ENCODE assay signal across 29 cellular contexts in genomic region chrX:66756717-66757116, GRCh38.
A peak's percentile ranks its signal among the peaks of the same experiment; 100 is the strongest.
DNase-seq lines count a peak whose midpoint lies in the region; ATAC-seq, FAIRE-seq and TF ChIP-seq lines count a peak whose summit lies in the region.
"Had no signal": no experiment of that assay in that cellular context is flagged by ENCODE, and none has a peak within 500 bp of the region (broad histone marks: within the 10 kb centered on the region; RNA-seq: fewer than 3 reads in every experiment).

No MANE protein-coding gene starts in this region.

- H3K27ac ChIP-seq in GM12878 (ENCODE audit: control insufficient read depth, insufficient read depth) (no peak overlapping the region), aorta (ENCODE audit: low read depth in 1 of 2, low read length in 2 of 2) (no peak overlapping the region)
- H3K27ac ChIP-seq in CD4-positive, alpha-beta T cell (ENCODE audit: low read depth, low read length) = no peak overlapping the region
- H3K27ac ChIP-seq: BLaER1, HL-60, neutrophil, psoas muscle, skin epidermis had no signal

- no peaks in the 10 kb centered on the region for H3K36me3 ChIP-seq in GM12878 (ENCODE audit: control insufficient read depth in 2 of 2, insufficient read depth in 2 of 2, low read length in 1 of 2)
- H3K36me3 ChIP-seq in aorta (ENCODE audit: control insufficient read depth in 1 of 2, insufficient read depth in 2 of 2, low read length in 1 of 2) = no peaks in the 10 kb centered on the region
- H3K36me3 ChIP-seq: BLaER1, neutrophil had no signal

- no peak overlapping the region for H3K4me3 ChIP-seq in GM12878
- H3K4me3 ChIP-seq in aorta (ENCODE audit: low read length in 2 of 2) = no peak overlapping the region
- H3K4me3 ChIP-seq: BLaER1, psoas muscle, skin epidermis had no signal

- TF ChIP-seq EP300 in GM12878 (IDR thresholded peaks at IDR 0.05; ENCODE audit: borderline replicate concordance in 1 of 2, control insufficient read depth in 1 of 2, low read depth in 2 of 2, low read length in 2 of 2) = no peak

- 0% methylated on average over 1 of the region's 1 CpG for WGBS in GM12878 (ENCODE audit: insufficient coverage, insufficient replicate concordance, low lambda C conversion rate, missing lambda C conversion rate)
- WGBS in aorta, 2 donors = 52 to 73% methylated on average over 1 of the region's 1 CpG

- SMC1A ChIA-PET in GM12878 (lab: Charles Lee; ENCODE audit: uncharacterized antibody, unreplicated experiment) = interaction anchor here (1.5 to 1.6 kb wide), 2 partner anchors 10 to 14 kb away, joined by 3 to 4 read pairs; no protein-coding TSS in a partner anchor

- RAD21 ChIA-PET in GM12878 (lab: Charles Lee; ENCODE audit: unreplicated experiment) = no interaction called here

- H3K36me3 Mint-ChIP-seq in CD4-positive, alpha-beta T cell (ENCODE audit: low read depth) = no peaks in the 10 kb centered on the region
- H3K36me3 Mint-ChIP-seq: IgD-negative memory B cell; stimulated activated effector memory CD8-positive, alpha-beta T cell treated with anti-CD3 and anti-CD28 coated beads, Interleukin-12 subunit alpha, Interleukin-12 subunit beta, amount 100 ng/mL, for 72 hours; T-cell had no signal

- TF ChIP-seq CTCF in GM12878 (IDR thresholded peaks at IDR 0.05 in 2 of 3, conservative IDR thresholded peaks at IDR 0.05 in 1 of 3; ENCODE audit: control insufficient read depth in 2 of 3, extremely low read depth in 1 of 3, insufficient read depth in 1 of 3, low read depth in 3 of 3, low read length in 3 of 3) = no peak
- no peak for TF ChIP-seq CTCF in CD4-positive, alpha-beta T cell (IDR thresholded peaks at IDR 0.05)

- no peak overlapping the region for H3K27ac Mint-ChIP-seq in CD4-positive, alpha-beta T cell
- H3K27ac Mint-ChIP-seq: activated T-cell treated with anti-CD3 and anti-CD28 coated beads, Interleukin-2, amount 50 U/mL, for 72 hours; dendritic cell treated with granulocyte-macrophage colony-stimulating factor and Interleukin-4, amounts not matched to agents 40 ng/mL and 50 ng/mL, for 4 days; stimulated activated effector memory CD8-positive, alpha-beta T cell treated with anti-CD3 and anti-CD28 coated beads, Interleukin-12 subunit alpha, Interleukin-12 subunit beta, amount 100 ng/mL, for 72 hours; T-cell had no signal

- H3K9me3 ChIP-seq in GM12878 (replicated peaks; ENCODE audit: control insufficient read depth, insufficient read depth, low read length) (no peaks in the 10 kb centered on the region), aorta (ENCODE audit: control insufficient read depth, low read length) (no peaks in the 10 kb centered on the region)
- no peaks in the 10 kb centered on the region for H3K9me3 ChIP-seq in CD4-positive, alpha-beta T cell (ENCODE audit: control insufficient read depth, low read length)
- H3K9me3 ChIP-seq: BLaER1, Caco-2, neutrophil, psoas muscle had no signal

- no peaks in the 10 kb centered on the region for H3K4me1 Mint-ChIP-seq in CD4-positive, alpha-beta T cell (ENCODE audit: low read depth)
- H3K4me1 Mint-ChIP-seq: IgD-negative memory B cell; stimulated activated effector memory CD8-positive, alpha-beta T cell treated with anti-CD3 and anti-CD28 coated beads, Interleukin-12 subunit alpha, Interleukin-12 subunit beta, amount 100 ng/mL, for 72 hours; T-cell had no signal

- H3K27me3 ChIP-seq in GM12878 (replicated peaks in 1 of 2; ENCODE audit: control insufficient read depth in 2 of 2, insufficient read depth in 2 of 2, low read length in 1 of 2) (no peaks in the 10 kb centered on the region), aorta (ENCODE audit: control insufficient read depth in 1 of 2, insufficient read depth in 2 of 2, low read length in 1 of 2) (no peaks in the 10 kb centered on the region)
- H3K27me3 ChIP-seq in CD4-positive, alpha-beta T cell (ENCODE audit: control insufficient read depth, insufficient read depth, low read length) = peaks cover 5% of the 10 kb centered on the region
- H3K27me3 ChIP-seq: neutrophil had no signal

- TF ChIP-seq POLR2A in GM12878 (IDR thresholded peaks at IDR 0.05; ENCODE audit: low read depth, low read length) = no peak

- no peak overlapping the region for H3K4me3 Mint-ChIP-seq in CD4-positive, alpha-beta T cell
- H3K4me3 Mint-ChIP-seq: activated T-cell treated with anti-CD3 and anti-CD28 coated beads, Interleukin-2, amount 50 U/mL, for 72 hours; dendritic cell treated with granulocyte-macrophage colony-stimulating factor and Interleukin-4, amounts not matched to agents 40 ng/mL and 50 ng/mL, for 4 days; IgD-negative memory B cell; stimulated activated effector memory CD8-positive, alpha-beta T cell treated with anti-CD3 and anti-CD28 coated beads, Interleukin-12 subunit alpha, Interleukin-12 subunit beta, amount 100 ng/mL, for 72 hours; T-cell had no signal

- DNase-seq in GM12878 (ENCODE audit: low read depth, low spot score) (no peak), aorta (no peak)
- DNase-seq in activated CD4-positive, alpha-beta T cell treated with anti-CD3 and anti-CD28 coated beads for 1 hour = no peak
- DNase-seq in CD4-positive, alpha-beta T cell = no peak
- DNase-seq: ACHN; activated naive CD4-positive, alpha-beta T cell treated with anti-CD3 and anti-CD28 coated beads, Interleukin-2, amount 50 U/mL, for 16 hours; activated T-cell treated with anti-CD3 and anti-CD28 coated beads, Interleukin-2, amount 50 U/mL, for 72 hours; Caco-2; kidney; NCI-H2107; NCI-H510A treated with DMSO at 0.1 percent for 48 hours; psoas muscle; SIG-M5; stimulated activated CD4-positive, alpha-beta T cell treated with anti-CD3 and anti-CD28 coated beads, Interleukin-1b, Interleukin-23, amount 100 ng/mL, for 48 hours; T-cell had no signal

- no peak for FAIRE-seq in GM12878 (lab: Jason Lieb, UNC)
- FAIRE-seq: kidney, TTC549 had no signal

- in situ Hi-C loops in GM12878 (cut with MboI) = no loop called here

- H3K4me2 ChIP-seq in GM12878 (ENCODE audit: control insufficient read depth, insufficient read depth) = no peak overlapping the region
- H3K4me2 ChIP-seq: BLaER1 had no signal

- no peaks in the 10 kb centered on the region for H3K79me2 ChIP-seq in GM12878 (ENCODE audit: control insufficient read depth, insufficient read depth, low read length)

- BruUV-seq in GM12878 (replicated peaks; lab: Mats Ljungman, UMichigan) = no TSS peak

- ATAC-seq in GM18517 (IDR thresholded peaks at IDR 0.05; ENCODE audit: unreplicated experiment) = peak; percentile 79
- peak; percentile 80 for ATAC-seq in GM21786 (IDR thresholded peaks at IDR 0.05; ENCODE audit: unreplicated experiment)
- ATAC-seq in HG03175 (IDR thresholded peaks at IDR 0.05; ENCODE audit: unreplicated experiment) = peak; percentile 81
- peak; percentile 53 for ATAC-seq in GM12878
- no peak for ATAC-seq in HG02973 (IDR thresholded peaks at IDR 0.05; ENCODE audit: unreplicated experiment)
- no peak for ATAC-seq in CD4-positive, alpha-beta T cell (ENCODE audit: poor library complexity)
- ATAC-seq in aorta (ENCODE audit: low FRiP score) = no peak
- ATAC-seq: HCT116; Panc1; psoas muscle; stimulated activated effector memory CD8-positive, alpha-beta T cell treated with anti-CD3 and anti-CD28 coated beads, Interleukin-12 subunit alpha, Interleukin-12 subunit beta, amount 100 ng/mL, for 72 hours; T-cell had no signal

- no peak for TF ChIP-seq RAD21 in GM12878 (IDR thresholded peaks at IDR 0.05; ENCODE audit: insufficient read depth, low read depth, low read length)

- H3K27me3 Mint-ChIP-seq in CD4-positive, alpha-beta T cell = no peaks in the 10 kb centered on the region
- H3K27me3 Mint-ChIP-seq: dendritic cell treated with granulocyte-macrophage colony-stimulating factor and Interleukin-4, amounts not matched to agents 40 ng/mL and 50 ng/mL, for 4 days; IgD-negative memory B cell had no signal

- H3K9me3 Mint-ChIP-seq in CD4-positive, alpha-beta T cell = no peaks in the 10 kb centered on the region
- H3K9me3 Mint-ChIP-seq: activated T-cell treated with anti-CD3 and anti-CD28 coated beads, Interleukin-2, amount 50 U/mL, for 72 hours; dendritic cell treated with granulocyte-macrophage colony-stimulating factor and Interleukin-4, amounts not matched to agents 40 ng/mL and 50 ng/mL, for 4 days; IgD-negative memory B cell; stimulated activated effector memory CD8-positive, alpha-beta T cell treated with anti-CD3 and anti-CD28 coated beads, Interleukin-12 subunit alpha, Interleukin-12 subunit beta, amount 100 ng/mL, for 72 hours; T-cell had no signal

- no peaks in the 10 kb centered on the region for H3K4me1 ChIP-seq in GM12878 (ENCODE audit: control insufficient read depth, insufficient read depth, low read length)
- H3K4me1 ChIP-seq in aorta (ENCODE audit: control insufficient read depth in 1 of 2, insufficient read depth in 2 of 2, low read length in 2 of 2) = no peaks in the 10 kb centered on the region
- H3K4me1 ChIP-seq: BLaER1, Caco-2, psoas muscle had no signal

- no peaks in the 10 kb centered on the region for H4K20me1 ChIP-seq in GM12878 (ENCODE audit: control insufficient read depth, insufficient read depth)
- H4K20me1 ChIP-seq: BLaER1 had no signal

- CTCF ChIA-PET in GM12878 (lab: Yijun Ruan, JAX) = interaction anchor here (0.6 to 1.5 kb wide), 2 partner anchors 9 to 25 kb away, joined by 4 read pairs; no protein-coding TSS in a partner anchor
- CTCF ChIA-PET in CD4-positive, alpha-beta T cell (lab: Charles Lee) = interaction anchor here (0.6 kb wide), 1 partner anchor 804 kb away, joined by 3 read pairs; no protein-coding TSS in a partner anchor

- intact Hi-C loops in GM12878 (cut with micrococcal nuclease; ENCODE audit: unreplicated experiment) = no loop called here
- intact Hi-C loops in CD4-positive, alpha-beta T cell (cut with DNase I, micrococcal nuclease) = no loop called here
- intact Hi-C loops in aorta (cut with DNase I) = loop anchor here in 1 of 2 donors (10.0 kb wide), 1 partner anchor 1162 kb away; no protein-coding TSS in a partner anchor

- H3K9ac ChIP-seq in GM12878 (ENCODE audit: control insufficient read depth, insufficient read depth, low read length) = no peak overlapping the region
- H3K9ac ChIP-seq: BLaER1 had no signal

- no peak overlapping the region for H2AFZ ChIP-seq in GM12878 (ENCODE audit: control insufficient read depth, low read depth, low read length)

- POLR2A ChIA-PET in GM12878 (lab: Charles Lee) = no interaction called here
- POLR2A ChIA-PET in CD4-positive, alpha-beta T cell (lab: Charles Lee) = no interaction called here

TF ChIP-seq in GM12878, 131 proteins besides CTCF, POLR2A, EP300 and RAD21:
- TF ChIP-seq NR2C1 (IDR thresholded peaks at IDR 0.05) = peak; percentile 51; the same call in 1 of the 2 replicates
- no peak for TF ChIP-seq EED (IDR thresholded peaks at IDR 0.05; ENCODE audit: low read depth)

Comparison
In these comparisons a context has a peak if more than half of its experiments do, and no peak if none do; other contexts are left out.
1. ATAC-seq: peak in GM18517 (single experiment), GM21786 (single experiment), HG03175 (single experiment) and GM12878 (single experiment); none in HG02973 (single experiment), CD4-positive, alpha-beta T cell (single experiment) and aorta (single experiment).